ENCODE assay signal across 25 cellular contexts in the genomic region with DNA sequence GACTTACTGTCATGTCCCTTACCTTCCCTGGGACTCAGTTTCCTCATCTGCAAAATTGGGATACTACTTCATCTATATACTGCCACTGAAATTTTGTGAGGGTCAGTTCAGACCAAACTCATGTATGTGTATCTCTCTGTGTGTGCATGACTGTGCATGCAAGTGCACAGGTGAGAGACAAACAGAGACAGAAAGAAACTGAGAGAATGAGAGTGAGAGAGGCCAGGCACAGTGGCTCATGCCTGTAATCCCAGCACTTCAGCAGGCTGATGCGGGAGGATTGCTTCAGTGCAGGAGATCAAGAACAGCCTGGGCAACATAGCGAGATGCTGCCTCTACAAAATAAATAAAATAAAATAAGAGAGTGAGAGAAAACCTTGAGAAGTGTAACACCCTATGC. TPM values are rescaled to one million over a fixed set of nuclear protein-coding genes. Genes with fewer than 3 reads are reported as not detected.
"Had no signal": no experiment of that assay in that cellular context is flagged by ENCODE, and none has a peak within 500 bp of the region (broad histone marks: within the 10 kb centered on the region; RNA-seq: fewer than 3 reads in every experiment).

No MANE protein-coding gene starts in this region.

- DNase-seq: activated CD4-positive, alpha-beta memory T cell treated with anti-CD3 and anti-CD28 coated beads, Interleukin-2, amount 10 ng/mL, durations not matched to agents 7 days and 5 days; activated CD4-positive, alpha-beta T cell treated with anti-CD3 and anti-CD28 coated beads, Interleukin-2, amount 50 U/mL, for 1 hour; activated gamma-delta T cell; activated naive CD4-positive, alpha-beta T cell treated with anti-CD3 and anti-CD28 coated beads for 36 hours; activated T-cell treated with anti-CD3 and anti-CD28 coated beads for 4 hours; activated T-cell treated with anti-CD3 and anti-CD28 coated beads, Interleukin-2, amount 50 U/mL, for 48 hours; amygdala; brain microvascular endothelial cell; caudate nucleus; colonic mucosa; NCI-H1105 treated with DMSO at 0.1 percent for 48 hours; NCI-H1436 treated with DMSO at 0.1 percent for 48 hours; NCI-H187; NCI-H2081; Right ventricle myocardium superior; RPMI8226; T-helper 1 cell had no signal

- H3K27ac ChIP-seq: brain microvascular endothelial cell, colonic mucosa, SJCRH30, WERI-Rb-1 had no signal

- H3K9me3 ChIP-seq: colonic mucosa, SK-N-SH had no signal

- H3K4me1 ChIP-seq: colonic mucosa, SJCRH30 had no signal

- H3K9me2 ChIP-seq: SK-N-SH had no signal

- H3K9ac ChIP-seq: SK-N-SH had no signal

- ATAC-seq: activated CD4-positive, alpha-beta T cell treated with anti-CD3 and anti-CD28 coated beads for 36 hours; activated T-helper 17 cell treated with anti-CD3 and anti-CD28 coated beads, Interleukin-2, amount 50 U/mL, for 72 hours had no signal

- H3K27me3 ChIP-seq: brain microvascular endothelial cell, colonic mucosa, SJCRH30 had no signal

- H3K4me3 ChIP-seq: colonic mucosa, SJCRH30 had no signal

- H3K4me2 ChIP-seq: SK-N-SH had no signal

- H3K36me3 ChIP-seq: brain microvascular endothelial cell, colonic mucosa, SJCRH30, WERI-Rb-1 had no signal

RNA-seq across cellular contexts. Expression of a gene that starts 32.1 kb away (rescaled TPM):
- total RNA-seq: activated CD4-positive, alpha-beta memory T cell treated with anti-CD3 and anti-CD28 coated beads, Interleukin-2, amount 10 ng/mL, durations not matched to agents 7 days and 5 days; activated CD4-positive, alpha-beta T cell treated with anti-CD3 and anti-CD28 coated beads for 36 hours; activated CD8-positive, alpha-beta memory T cell treated with anti-CD3 and anti-CD28 coated beads for 36 hours; activated naive CD4-positive, alpha-beta T cell treated with anti-CD3 and anti-CD28 coated beads for 36 hours; activated T-helper 17 cell treated with anti-CD3 and anti-CD28 coated beads, Interleukin-2, amount 50 U/mL, for 72 hours; astrocyte; Right ventricle myocardium superior; SJCRH30; T-helper 2 cell treated with Interferon-gamma antibody and Interleukin-4, amounts not matched to agents 100 ng/mL and 5 ng/mL, for 36 hours had no signal

RNA-seq across cellular contexts. Expression of a gene that starts 57.2 kb away (rescaled TPM):
- total RNA-seq: activated CD4-positive, alpha-beta memory T cell treated with anti-CD3 and anti-CD28 coated beads, Interleukin-2, amount 10 ng/mL, durations not matched to agents 7 days and 5 days; activated CD4-positive, alpha-beta T cell treated with anti-CD3 and anti-CD28 coated beads for 36 hours; activated CD8-positive, alpha-beta memory T cell treated with anti-CD3 and anti-CD28 coated beads for 36 hours; activated naive CD4-positive, alpha-beta T cell treated with anti-CD3 and anti-CD28 coated beads for 36 hours; activated T-helper 17 cell treated with anti-CD3 and anti-CD28 coated beads, Interleukin-2, amount 50 U/mL, for 72 hours; Right ventricle myocardium superior; SJCRH30 had no signal
